1 cellular context compared by ENCODE assay signal in genomic region chr7:29207023-29207422, GRCh38.
TF ChIP-seq lines count a peak whose summit lies in the region.

No MANE protein-coding gene starts in this region.

TF ChIP-seq in HCT116, 20 proteins besides CTCF, POLR2A, EP300 and RAD21 (continued from another document):
- TF ChIP-seq REST (IDR thresholded peaks at IDR 0.05; ENCODE audit: low read depth) (no peak), CEBPB (IDR thresholded peaks at IDR 0.05; ENCODE audit: low read depth) (no peak), EGR1 (IDR thresholded peaks at IDR 0.05; ENCODE audit: low read depth) (no peak), EZH2phosphoT487 (IDR thresholded peaks at IDR 0.05; ENCODE audit: borderline replicate concordance) (no peak), POLR2AphosphoS5 (IDR thresholded peaks at IDR 0.05; ENCODE audit: low read depth, low read length) (no peak), SRF (IDR thresholded peaks at IDR 0.05; ENCODE audit: low read depth) (no peak), ZFX (IDR thresholded peaks at IDR 0.05) (no peak), ZNF274 (IDR thresholded peaks at IDR 0.05; ENCODE audit: low read depth, low read length) (no peak), ELF1 (IDR thresholded peaks at IDR 0.05; ENCODE audit: borderline replicate concordance, low read depth) (no peak), YY1 (IDR thresholded peaks at IDR 0.05; ENCODE audit: extremely low read depth, insufficient replicate concordance, low read depth, low read length) (no peak), SP1 (IDR thresholded peaks at IDR 0.05; ENCODE audit: low read depth) (no peak)
- TF ChIP-seq, protein P1, sequence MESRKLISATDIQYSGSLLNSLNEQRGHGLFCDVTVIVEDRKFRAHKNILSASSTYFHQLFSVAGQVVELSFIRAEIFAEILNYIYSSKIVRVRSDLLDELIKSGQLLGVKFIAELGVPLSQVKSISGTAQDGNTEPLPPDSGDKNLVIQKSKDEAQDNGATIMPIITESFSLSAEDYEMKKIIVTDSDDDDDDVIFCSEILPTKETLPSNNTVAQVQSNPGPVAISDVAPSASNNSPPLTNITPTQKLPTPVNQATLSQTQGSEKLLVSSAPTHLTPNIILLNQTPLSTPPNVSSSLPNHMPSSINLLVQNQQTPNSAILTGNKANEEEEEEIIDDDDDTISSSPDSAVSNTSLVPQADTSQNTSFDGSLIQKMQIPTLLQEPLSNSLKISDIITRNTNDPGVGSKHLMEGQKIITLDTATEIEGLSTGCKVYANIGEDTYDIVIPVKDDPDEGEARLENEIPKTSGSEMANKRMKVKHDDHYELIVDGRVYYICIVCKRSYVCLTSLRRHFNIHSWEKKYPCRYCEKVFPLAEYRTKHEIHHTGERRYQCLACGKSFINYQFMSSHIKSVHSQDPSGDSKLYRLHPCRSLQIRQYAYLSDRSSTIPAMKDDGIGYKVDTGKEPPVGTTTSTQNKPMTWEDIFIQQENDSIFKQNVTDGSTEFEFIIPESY (IDR thresholded peaks at IDR 0.05; ENCODE audit: extremely low read depth, insufficient replicate concordance, low read length): no peak
- TF ChIP-seq, protein P2, sequence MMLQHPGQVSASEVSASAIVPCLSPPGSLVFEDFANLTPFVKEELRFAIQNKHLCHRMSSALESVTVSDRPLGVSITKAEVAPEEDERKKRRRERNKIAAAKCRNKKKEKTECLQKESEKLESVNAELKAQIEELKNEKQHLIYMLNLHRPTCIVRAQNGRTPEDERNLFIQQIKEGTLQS (IDR thresholded peaks at IDR 0.05): no peak
- TF ChIP-seq, protein P3, sequence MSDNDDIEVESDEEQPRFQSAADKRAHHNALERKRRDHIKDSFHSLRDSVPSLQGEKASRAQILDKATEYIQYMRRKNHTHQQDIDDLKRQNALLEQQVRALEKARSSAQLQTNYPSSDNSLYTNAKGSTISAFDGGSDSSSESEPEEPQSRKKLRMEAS (IDR thresholded peaks at IDR 0.05): no peak
